In the genomic region with DNA sequence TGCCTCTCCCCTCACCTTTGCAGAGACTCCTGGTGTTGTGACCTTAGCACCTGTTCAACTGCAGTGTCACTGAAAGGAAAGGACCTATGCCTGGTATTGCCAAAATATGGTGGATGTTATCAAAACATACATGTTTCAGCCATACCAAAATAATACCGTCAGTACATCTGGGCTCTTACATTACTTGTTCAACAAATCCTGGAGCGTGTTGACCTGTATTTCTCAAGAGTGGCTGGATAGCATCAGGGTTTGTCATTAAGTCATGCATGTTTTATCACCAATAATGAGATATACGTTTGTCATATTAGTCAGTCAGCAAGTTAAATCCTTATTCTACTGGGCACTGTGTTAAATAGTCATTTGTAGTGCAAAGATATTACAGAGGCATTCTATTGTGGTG, we compare ENCODE assay signal across 23 cellular contexts.
"Had no signal": no experiment of that assay in that cellular context is flagged by ENCODE, and none has a peak within 500 bp of the region (broad histone marks: within the 10 kb centered on the region; RNA-seq: fewer than 3 reads in every experiment).

No MANE protein-coding gene starts in this region.

- H3K4me3 ChIP-seq: colonic mucosa, coronary artery, dorsolateral prefrontal cortex, esophagus muscularis mucosa, esophagus squamous epithelium, gastrocnemius medialis, gastroesophageal sphincter, heart left ventricle, heart right ventricle had no signal

- H3K27ac ChIP-seq: colonic mucosa, coronary artery, dorsolateral prefrontal cortex, epithelial cell of prostate, esophagus muscularis mucosa, esophagus squamous epithelium, foreskin keratinocyte, gastrocnemius medialis, gastroesophageal sphincter, heart left ventricle, heart right ventricle had no signal

- H3K9me3 ChIP-seq: colonic mucosa, esophagus muscularis mucosa, esophagus squamous epithelium, gastrocnemius medialis, gastroesophageal sphincter, heart left ventricle, heart right ventricle had no signal

- H3K36me3 ChIP-seq: colonic mucosa, esophagus muscularis mucosa, esophagus squamous epithelium, gastrocnemius medialis, gastroesophageal sphincter, heart left ventricle, heart right ventricle had no signal

- DNase-seq: colonic mucosa; cortex of kidney; dermis blood vessel endothelial cell; dorsolateral prefrontal cortex; effector CD4-positive, alpha-beta T cell; effector CD8-positive, alpha-beta T cell; effector memory CD4-positive, alpha-beta T cell; effector memory CD8-positive, alpha-beta T cell; endodermal cell; erythroblast; esophagus squamous epithelium; foreskin fibroblast; foreskin keratinocyte; foreskin melanocyte; gastrocnemius medialis; glutamatergic neuron; head of caudate nucleus; heart left ventricle; heart right ventricle had no signal

- H3K4me1 ChIP-seq: colonic mucosa, esophagus muscularis mucosa, esophagus squamous epithelium, foreskin keratinocyte, gastrocnemius medialis, gastroesophageal sphincter, heart left ventricle, heart right ventricle had no signal

- H3K27me3 ChIP-seq: dorsolateral prefrontal cortex, esophagus muscularis mucosa, esophagus squamous epithelium, foreskin keratinocyte, gastrocnemius medialis had no signal
